In genomic region chr18:11654736-11655604, GRCh38 we compare ENCODE assay signal across 8 cellular contexts. TPM values are rescaled to one million over a fixed set of nuclear protein-coding genes. Genes with fewer than 3 reads are reported as not detected.
DNase-seq lines count a peak whose midpoint lies in the region; ATAC-seq and TF ChIP-seq lines count a peak whose summit lies in the region.

No MANE protein-coding gene starts in this region.

- H3K27me3 ChIP-seq in OCI-LY1 (ENCODE audit: insufficient read depth, low read length) (peaks cover 9% of the 10 kb centered on the region), prostate gland (replicated peaks; ENCODE audit: insufficient read depth) (peaks cover 6% of the 10 kb centered on the region)

- H3K4me3 ChIP-seq in OCI-LY1 (ENCODE audit: low read depth, low read length, poor library complexity, severe bottlenecking), result no peak overlapping the region
- H3K4me3 ChIP-seq in prostate gland, result no peak overlapping the region

- H3K9me2 ChIP-seq in OCI-LY1 (ENCODE audit: low read depth, low read length), result no peaks in the 10 kb centered on the region

- WGBS in prostate gland, result 34% methylated on average over 32 of the region's 32 CpGs

- intact Hi-C loops in left ventricle myocardium superior (cut with micrococcal nuclease) (no loop called here), prostate gland (cut with DNase I) (loop anchor here (5.0 to 10.0 kb wide), 4 partner anchors 72 to 380 kb away; no protein-coding TSS in a partner anchor)

- H3K79me2 ChIP-seq in OCI-LY1 (ENCODE audit: insufficient read depth, low read length), result no peaks in the 10 kb centered on the region

- H3K36me3 ChIP-seq in OCI-LY1 (ENCODE audit: insufficient read depth, low read length), result no peaks in the 10 kb centered on the region
- H3K36me3 ChIP-seq in prostate gland, result no peaks in the 10 kb centered on the region

- no peak overlapping the region for H3K9ac ChIP-seq in OCI-LY1 (ENCODE audit: low read length)

- TF ChIP-seq CTCF in OCI-LY1 (IDR thresholded peaks at IDR 0.05; ENCODE audit: low read length) (peak; percentile 99), prostate gland (IDR thresholded peaks at IDR 0.05) (peak; percentile 63 to 86 (median 76))

- H3K4me1 ChIP-seq in OCI-LY1 (ENCODE audit: insufficient read depth, low read length, severe bottlenecking) (no peaks in the 10 kb centered on the region), prostate gland (replicated peaks) (no peaks in the 10 kb centered on the region)

- H4K20me1 ChIP-seq in OCI-LY1 (ENCODE audit: insufficient read depth, low read length), result no peaks in the 10 kb centered on the region

- H3K27ac ChIP-seq in OCI-LY1 (ENCODE audit: low read depth, low read length, poor library complexity, severe bottlenecking), result no peak overlapping the region
- no peak overlapping the region for H3K27ac ChIP-seq in prostate gland

- no peaks in the 10 kb centered on the region for H3K9me3 ChIP-seq in OCI-LY1 (ENCODE audit: low read length)
- no peaks in the 10 kb centered on the region for H3K9me3 ChIP-seq in prostate gland

- H3F3A ChIP-seq in OCI-LY1 (ENCODE audit: insufficient read depth, low read length), result no peaks in the 10 kb centered on the region

- no peak overlapping the region for H3K4me2 ChIP-seq in OCI-LY1 (ENCODE audit: low read length)

- no peak overlapping the region for H2AFZ ChIP-seq in OCI-LY1 (ENCODE audit: low read length)

- DNase-seq in 8988T (peak; percentile 88), left ventricle myocardium superior (peak; percentile 68), prostate gland (ENCODE audit: low spot score) (peak; percentile 58), NCI-H446 treated with DMSO at 0.1 percent for 48 hours (lab: John Stamatoyannopoulos, UW) (no peak), RKO (ENCODE audit: low spot score) (no peak)
- DNase-seq in activated naive CD4-positive, alpha-beta T cell treated with anti-CD3 and anti-CD28 coated beads, Interleukin-2, amount 50 U/mL, for 16 hours, result peak; percentile 32

- ATAC-seq in GM18498 (IDR thresholded peaks at IDR 0.05; ENCODE audit: unreplicated experiment) (peak; percentile 45), left ventricle myocardium superior (peak; percentile 64)

- no peak for TF ChIP-seq POLR2A in prostate gland (IDR thresholded peaks at IDR 0.05)

RNA-seq across cellular contexts. Expression of gene GNAL, which starts 34.1 kb away (rescaled TPM):
- total RNA-seq in left ventricle myocardium superior, result 5.1 TPM
- 10 to 100 TPM in 1 of 2 donors, 1 to 10 TPM in 1; 4.2 to 14.3 TPM for total RNA-seq in prostate gland

RNA-seq across cellular contexts. Expression of gene SLC35G4, which starts 45.6 kb away (rescaled TPM):
- total RNA-seq in left ventricle myocardium superior (not detected), prostate gland (not detected)

Comparison
In these comparisons a context has a peak if more than half of its experiments do, and no peak if none do; other contexts are left out.
1. DNase-seq: peak in 8988T (single experiment), activated naive CD4-positive, alpha-beta T cell treated with anti-CD3 and anti-CD28 coated beads, Interleukin-2, amount 50 U/mL, for 16 hours (single experiment), left ventricle myocardium superior (single experiment) and prostate gland (single experiment); none in NCI-H446 treated with DMSO at 0.1 percent for 48 hours (single experiment) and RKO (single experiment).